18 cellular contexts compared by ENCODE assay signal in the genomic region with DNA sequence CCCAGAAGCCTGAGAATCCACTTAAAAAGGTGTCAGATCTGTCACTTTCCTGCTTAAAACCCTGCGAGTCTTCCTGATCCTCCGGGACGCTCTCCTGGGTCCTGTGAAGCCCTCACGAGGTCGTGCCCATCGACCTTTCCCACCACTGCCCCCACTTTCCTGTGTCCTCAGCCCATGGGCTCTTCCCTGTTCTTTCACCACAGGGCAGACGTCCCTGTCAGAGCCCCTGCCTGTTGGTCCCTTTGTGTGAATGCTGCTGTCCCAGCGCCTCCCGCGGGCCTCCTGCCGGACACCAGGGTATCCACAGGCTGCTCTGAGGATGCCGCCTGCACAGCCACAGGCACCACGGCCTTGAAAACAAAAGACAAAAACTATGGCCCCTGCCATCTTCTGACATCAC.
"Had no signal": no experiment of that assay in that cellular context is flagged by ENCODE, and none has a peak within 500 bp of the region (broad histone marks: within the 10 kb centered on the region; RNA-seq: fewer than 3 reads in every experiment).

No MANE protein-coding gene starts in this region.

- H3K27me3 ChIP-seq: brain microvascular endothelial cell had no signal

- H3K9me3 ChIP-seq: lower lobe of right lung had no signal

- H3K9me3 Mint-ChIP-seq: activated CD4-positive, alpha-beta T cell treated with anti-CD3 and anti-CD28 coated beads, Interleukin-2, amount 10 ng/mL, durations not matched to agents 7 days and 5 days; central memory CD8-positive, alpha-beta T cell; immature natural killer cell; T-helper 1 cell treated with Interleukin-12 subunit alpha and Interleukin-12 subunit beta and Interleukin-4 antibody, amounts not matched to agents 30 μg/mL and 1 μg/mL, for 36 hours had no signal

- H3K4me3 Mint-ChIP-seq: activated CD4-positive, alpha-beta T cell treated with anti-CD3 and anti-CD28 coated beads, Interleukin-2, amount 10 ng/mL, durations not matched to agents 7 days and 5 days; central memory CD8-positive, alpha-beta T cell; immature natural killer cell; T-helper 1 cell treated with Interleukin-12 subunit alpha and Interleukin-12 subunit beta and Interleukin-4 antibody, amounts not matched to agents 30 μg/mL and 1 μg/mL, for 36 hours had no signal

- H3K27ac ChIP-seq: brain microvascular endothelial cell, lower lobe of right lung had no signal

- ATAC-seq: left cardiac atrium; right cardiac atrium; stimulated activated naive CD8-positive, alpha-beta T cell treated with anti-CD3 and anti-CD28 coated beads, Interleukin-15, Interleukin-2, amounts not matched to agents 100 U/mL and 50 U/mL, for 24 hours had no signal

- H3K27ac Mint-ChIP-seq: activated CD4-positive, alpha-beta T cell treated with anti-CD3 and anti-CD28 coated beads, Interleukin-2, amount 10 ng/mL, durations not matched to agents 7 days and 5 days; immature natural killer cell; T-helper 1 cell treated with Interleukin-12 subunit alpha and Interleukin-12 subunit beta and Interleukin-4 antibody, amounts not matched to agents 30 μg/mL and 1 μg/mL, for 36 hours had no signal

- H3K4me1 Mint-ChIP-seq: activated CD4-positive, alpha-beta T cell treated with anti-CD3 and anti-CD28 coated beads, Interleukin-2, amount 10 ng/mL, durations not matched to agents 7 days and 5 days; central memory CD8-positive, alpha-beta T cell; immature natural killer cell had no signal

- H3K36me3 Mint-ChIP-seq: immature natural killer cell, naive B cell had no signal

- H3K27me3 Mint-ChIP-seq: activated CD4-positive, alpha-beta T cell treated with anti-CD3 and anti-CD28 coated beads, Interleukin-2, amount 10 ng/mL, durations not matched to agents 7 days and 5 days had no signal

- H3K4me1 ChIP-seq: lower lobe of right lung had no signal

- FAIRE-seq: small intestine had no signal

- H3K4me3 ChIP-seq: lower lobe of right lung had no signal

- H3K36me3 ChIP-seq: brain microvascular endothelial cell, lower lobe of right lung had no signal

- DNase-seq: activated CD4-positive, alpha-beta T cell treated with anti-CD3 and anti-CD28 coated beads, Interleukin-2, amount 10 ng/mL, durations not matched to agents 7 days and 5 days; activated naive CD4-positive, alpha-beta T cell; activated T-cell treated with anti-CD3 and anti-CD28 coated beads for 4 hours; anterior cingulate cortex; brain microvascular endothelial cell; effector CD8-positive, alpha-beta T cell; foreskin melanocyte; immature natural killer cell; left cardiac atrium; lower lobe of right lung; naive B cell; right cardiac atrium; small intestine; stimulated activated CD4-positive, alpha-beta T cell treated with anti-CD3 and anti-CD28 coated beads, Interleukin-4, amount 100 ng/mL, for 4 hours; stimulated activated CD8-positive, alpha-beta memory T cell treated with anti-CD3 and anti-CD28 coated beads, Interleukin-4, amount 100 ng/mL, for 48 hours; stimulated activated naive CD8-positive, alpha-beta T cell treated with anti-CD3 and anti-CD28 coated beads, Interleukin-15, Interleukin-2, amounts not matched to agents 100 U/mL and 50 U/mL, for 24 hours had no signal
